In genomic region chr2:54516842-54517241, GRCh38 we compare ENCODE assay signal across 23 cellular contexts.
"Had no signal": no experiment of that assay in that cellular context is flagged by ENCODE, and none has a peak within 500 bp of the region (broad histone marks: within the 10 kb centered on the region; RNA-seq: fewer than 3 reads in every experiment).

No MANE protein-coding gene starts in this region.

- H3K36me3 Mint-ChIP-seq: activated naive CD8-positive, alpha-beta T cell treated with anti-CD3 and anti-CD28 coated beads, Interleukin-2, amount 10 ng/mL, durations not matched to agents 7 days and 5 days; T-cell had no signal

- H3K27ac ChIP-seq: adrenal gland, breast epithelium, KMS-11 had no signal

- H3K4me3 ChIP-seq: adrenal gland, breast epithelium had no signal

- ATAC-seq: activated CD8-positive, alpha-beta T cell treated with anti-CD3 and anti-CD28 coated beads for 36 hours; PC-3; T-cell had no signal

- H3K27me3 ChIP-seq: adrenal gland, breast epithelium had no signal

- H3K4me3 Mint-ChIP-seq: activated CD8-positive, alpha-beta T cell treated with anti-CD3 and anti-CD28 coated beads for 36 hours; activated naive CD8-positive, alpha-beta T cell treated with anti-CD3 and anti-CD28 coated beads, Interleukin-2, amount 10 ng/mL, durations not matched to agents 7 days and 5 days; T-cell had no signal

- H3K27me3 Mint-ChIP-seq: activated CD8-positive, alpha-beta T cell treated with anti-CD3 and anti-CD28 coated beads for 36 hours had no signal

- H3K4me2 ChIP-seq: KMS-11 had no signal

- H3K36me3 ChIP-seq: adrenal gland, breast epithelium had no signal

- H3K9me3 ChIP-seq: adrenal gland, breast epithelium had no signal

- DNase-seq: activated CD4-positive, alpha-beta T cell treated with anti-CD3 and anti-CD28 coated beads for 4 hours; activated CD4-positive, CD25-positive, alpha-beta regulatory T cell; activated CD8-positive, alpha-beta memory T cell treated with anti-CD3 and anti-CD28 coated beads, Interleukin-2, amount 50 U/mL, for 48 hours; activated CD8-positive, alpha-beta T cell treated with anti-CD3 and anti-CD28 coated beads for 36 hours; activated naive CD4-positive, alpha-beta T cell treated with anti-CD3 and anti-CD28 coated beads, Interleukin-2, amount 50 U/mL, for 16 hours; activated naive CD8-positive, alpha-beta T cell treated with anti-CD3 and anti-CD28 coated beads, Interleukin-2, amount 10 ng/mL, durations not matched to agents 7 days and 5 days; activated T-cell treated with anti-CD3 and anti-CD28 coated beads, Interleukin-2, amount 50 U/mL, for 1 hour; adrenal gland; anterior cingulate cortex; central memory CD4-positive, alpha-beta T cell; NCI-H1092 treated with DMSO at 0.1 percent for 48 hours; NCI-H1417 treated with DMSO at 0.1 percent for 48 hours; NCI-H1694; NCI-H2029; NCI-H524; PC-3; SHP77 treated with DMSO at 0.1 percent for 48 hours; T-cell; T-helper 2 cell; T1000 had no signal

- H3K9me3 Mint-ChIP-seq: activated CD8-positive, alpha-beta T cell treated with anti-CD3 and anti-CD28 coated beads for 36 hours; activated naive CD8-positive, alpha-beta T cell treated with anti-CD3 and anti-CD28 coated beads, Interleukin-2, amount 10 ng/mL, durations not matched to agents 7 days and 5 days; T-cell had no signal

- H3K9ac ChIP-seq: KMS-11 had no signal

- H3K27ac Mint-ChIP-seq: activated CD8-positive, alpha-beta T cell treated with anti-CD3 and anti-CD28 coated beads for 36 hours; activated naive CD8-positive, alpha-beta T cell treated with anti-CD3 and anti-CD28 coated beads, Interleukin-2, amount 10 ng/mL, durations not matched to agents 7 days and 5 days; T-cell had no signal

- FAIRE-seq: TTC549 had no signal

- H3K4me1 ChIP-seq: breast epithelium had no signal
